In the genomic region with DNA sequence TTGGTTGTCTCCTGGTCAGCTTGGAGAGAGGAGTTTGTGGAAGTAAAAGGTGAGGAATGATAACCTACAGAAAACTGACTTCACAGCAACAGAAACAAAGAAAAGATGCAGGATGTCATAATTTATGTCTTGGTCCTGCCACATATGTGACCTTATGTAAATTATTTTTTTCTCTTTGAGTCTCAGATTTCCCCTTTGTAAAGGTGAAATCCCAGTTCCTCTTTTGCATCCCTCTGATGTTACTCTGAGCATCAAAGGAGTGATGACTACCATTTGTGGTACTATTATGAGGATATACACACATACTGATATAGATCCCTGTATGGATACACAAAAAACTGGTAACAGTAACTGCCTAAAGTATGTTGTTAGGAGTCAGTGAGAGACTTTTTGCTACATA, we compare ENCODE assay signal across 16 cellular contexts. TPM values are rescaled to one million over a fixed set of nuclear protein-coding genes. Genes with fewer than 3 reads are reported as not detected.
A peak's percentile ranks its signal among the peaks of the same experiment; 100 is the strongest.
DNase-seq lines count a peak whose midpoint lies in the region; ATAC-seq, FAIRE-seq and TF ChIP-seq lines count a peak whose summit lies in the region.
"Had no signal": no experiment of that assay in that cellular context is flagged by ENCODE, and none has a peak within 500 bp of the region (broad histone marks: within the 10 kb centered on the region; RNA-seq: fewer than 3 reads in every experiment).

No MANE protein-coding gene starts in this region.

- H3K4me1 ChIP-seq in CD8-positive, alpha-beta memory T cell (ENCODE audit: insufficient read depth, low read length) = peaks cover 8% of the 10 kb centered on the region

- peaks cover 21% of the 10 kb centered on the region for H3F3A ChIP-seq in SU-DHL-6 (ENCODE audit: insufficient read depth)

- H3K27me3 Mint-ChIP-seq in CD8-positive, alpha-beta memory T cell = peaks cover 0 to 1% of the 10 kb centered on the region in 2 donors

- H3K27ac ChIP-seq in SU-DHL-6 (ENCODE audit: low read depth, low read length) = peak overlapping the region; percentile 93
- no peak overlapping the region for H3K27ac ChIP-seq in CD8-positive, alpha-beta memory T cell (ENCODE audit: low read depth, low read length)
- H3K27ac ChIP-seq: heart right ventricle, upper lobe of left lung had no signal

- H3K4me3 ChIP-seq in SU-DHL-6 (ENCODE audit: insufficient read depth, low read length, poor library complexity, severe bottlenecking) = peak overlapping the region; percentile 75
- H3K4me3 ChIP-seq in CD8-positive, alpha-beta memory T cell (ENCODE audit: low read length) = no peak overlapping the region
- H3K4me3 ChIP-seq: heart right ventricle, upper lobe of left lung had no signal

- H3K4me1 Mint-ChIP-seq in CD8-positive, alpha-beta memory T cell = peaks cover 17 to 28% (median 21%) of the 10 kb centered on the region in 3 donors

- H3K9me3 Mint-ChIP-seq in CD8-positive, alpha-beta memory T cell = no peaks in the 10 kb centered on the region
- H3K9me3 Mint-ChIP-seq: activated T-helper 2 cell treated with anti-CD3 and anti-CD28 coated beads, Interferon-gamma antibody, Interleukin-2, Interleukin-4, amounts not matched to agents 10 μg/mL and 5 μg/mL and 100 μg/mL, durations not matched to agents 14 hours and 24 hours and 36 hours had no signal

- CTCF ChIA-PET in CD8-positive, alpha-beta memory T cell (lab: Charles Lee) = interaction anchor here (2.1 to 5.3 kb wide), 4 partner anchors 11 to 258 kb away, joined by 4 to 51 read pairs (median 12); a partner anchor contains a TSS

- peak overlapping the region in 2 of 7 donors; percentile 34 to 54 for H3K4me3 Mint-ChIP-seq in CD8-positive, alpha-beta memory T cell

- H3K9me3 ChIP-seq in SU-DHL-6 (ENCODE audit: insufficient read depth, low read length) = no peaks in the 10 kb centered on the region
- H3K9me3 ChIP-seq in CD8-positive, alpha-beta memory T cell (ENCODE audit: low read length) = no peaks in the 10 kb centered on the region
- H3K9me3 ChIP-seq: upper lobe of left lung had no signal

- no peaks in the 10 kb centered on the region for H3K9me2 ChIP-seq in SU-DHL-6 (replicated peaks; ENCODE audit: insufficient read depth, low read length)

- peaks cover 10% of the 10 kb centered on the region; the same call in 1 of the 2 replicates for H3K79me2 ChIP-seq in SU-DHL-6 (ENCODE audit: insufficient read depth, low read length)

- DNase-seq in GM18507 (ENCODE audit: extremely low spot score, insufficient read length, low read depth) (no peak), GDM1 (lab: John Stamatoyannopoulos, UW) (no peak), NCI-H2227 treated with DMSO at 0.1 percent for 48 hours (lab: John Stamatoyannopoulos, UW) (no peak)
- no peak for DNase-seq in CD8-positive, alpha-beta memory T cell
- DNase-seq in central memory CD4-positive, alpha-beta T cell = no peak
- DNase-seq: DMS79; heart right ventricle; NCI-H2171; stimulated activated CD4-positive, alpha-beta T cell treated with anti-CD3 and anti-CD28 coated beads, Interleukin-2, amount 100 ng/mL, for 24 hours; upper lobe of left lung had no signal

- peak overlapping the region; percentile 94 for H3K4me2 ChIP-seq in SU-DHL-6 (ENCODE audit: low read depth, low read length, poor library complexity, severe bottlenecking)

- H3K36me3 ChIP-seq in SU-DHL-6 (ENCODE audit: low read length) = peaks cover 11% of the 10 kb centered on the region; the same call in 1 of the 2 replicates
- no peaks in the 10 kb centered on the region for H3K36me3 ChIP-seq in CD8-positive, alpha-beta memory T cell (ENCODE audit: insufficient read depth, low read length)

- H3K9ac ChIP-seq in SU-DHL-6 (ENCODE audit: low read length) = peak overlapping the region; percentile 70

- ATAC-seq in GM19463 (IDR thresholded peaks at IDR 0.05; ENCODE audit: unreplicated experiment) (peak; percentile 46), HG03025 (IDR thresholded peaks at IDR 0.05; ENCODE audit: low FRiP score, unreplicated experiment) (peak; percentile 62)
- ATAC-seq: heart right ventricle, SK-N-SH treated with all-trans-retinoic acid at 6 μM for 48 hours had no signal

- peak overlapping the region; percentile 7 for H2AFZ ChIP-seq in SU-DHL-6 (ENCODE audit: low read depth, low read length, severe bottlenecking)

- H3K27ac Mint-ChIP-seq in CD8-positive, alpha-beta memory T cell = no peak overlapping the region
- H3K27ac Mint-ChIP-seq: activated T-helper 2 cell treated with anti-CD3 and anti-CD28 coated beads, Interferon-gamma antibody, Interleukin-2, Interleukin-4, amounts not matched to agents 10 μg/mL and 5 μg/mL and 100 μg/mL, durations not matched to agents 14 hours and 24 hours and 36 hours; nephron had no signal

- no peaks in the 10 kb centered on the region for H4K20me1 ChIP-seq in SU-DHL-6 (ENCODE audit: low read depth, low read length)

- no peak for TF ChIP-seq CTCF in SU-DHL-6 (IDR thresholded peaks at IDR 0.05; ENCODE audit: insufficient read depth, low read length, poor library complexity, severe bottlenecking)

- POLR2A ChIA-PET in CD8-positive, alpha-beta memory T cell (lab: Charles Lee) = interaction anchor here (1.1 kb wide), 1 partner anchor 159 kb away, joined by 9 read pairs; no protein-coding TSS in a partner anchor

- H3K36me3 Mint-ChIP-seq in CD8-positive, alpha-beta memory T cell = peaks cover 0 to 18% (median 8%) of the 10 kb centered on the region in 3 donors

- peak; percentile 81 for FAIRE-seq in GM18507 (lab: Jason Lieb, UNC)

- H3K27me3 ChIP-seq in SU-DHL-6 (ENCODE audit: low read length) = no peaks in the 10 kb centered on the region
- H3K27me3 ChIP-seq in CD8-positive, alpha-beta memory T cell (ENCODE audit: insufficient read depth, low read length, poor library complexity, severe bottlenecking) = no peaks in the 10 kb centered on the region
- H3K27me3 ChIP-seq: heart right ventricle, upper lobe of left lung had no signal

RNA-seq across cellular contexts. Expression of a gene that starts 1.4 kb away (rescaled TPM):
- total RNA-seq in CD8-positive, alpha-beta memory T cell = 10 to 100 TPM; 31.0 to 34.6 TPM
- 4.6 TPM for polyA plus RNA-seq in CD8-positive, alpha-beta memory T cell

RNA-seq across cellular contexts. Expression of a gene that starts 13.7 kb away (rescaled TPM):
- 1 to 10 TPM; 7.8 to 7.9 TPM for total RNA-seq in CD8-positive, alpha-beta memory T cell
- 0.82 TPM for polyA plus RNA-seq in CD8-positive, alpha-beta memory T cell

RNA-seq across cellular contexts. Expression of a gene that starts 58.5 kb away (rescaled TPM):
- not detected for total RNA-seq in CD8-positive, alpha-beta memory T cell
- polyA plus RNA-seq in CD8-positive, alpha-beta memory T cell = not detected
- total RNA-seq: activated T-helper 2 cell treated with anti-CD3 and anti-CD28 coated beads, Interferon-gamma antibody, Interleukin-2, Interleukin-4, amounts not matched to agents 10 μg/mL and 5 μg/mL and 100 μg/mL, durations not matched to agents 14 hours and 24 hours and 36 hours; heart right ventricle; upper lobe of left lung had no signal
- polyA plus RNA-seq: heart right ventricle had no signal
